ENCODE assay signal across 29 cellular contexts in the genomic region with DNA sequence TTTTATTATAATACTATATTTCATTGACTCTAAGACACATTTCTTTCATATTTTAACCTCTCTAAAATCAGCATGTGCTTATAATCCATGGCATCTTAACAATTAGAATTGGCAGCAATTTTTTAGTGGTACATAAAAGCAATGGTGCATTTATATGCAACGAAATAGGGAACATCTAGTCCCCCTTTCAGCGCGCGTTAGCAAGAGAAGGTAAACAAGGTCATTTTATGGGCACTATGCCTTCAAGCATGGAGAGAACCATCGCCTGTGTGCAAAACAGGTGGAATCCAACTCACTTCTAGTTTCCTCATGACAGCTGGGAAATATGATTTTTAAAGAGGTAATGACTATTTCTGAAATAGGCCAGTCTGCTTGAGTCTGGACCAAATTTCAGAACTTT.
"Had no signal": no experiment of that assay in that cellular context is flagged by ENCODE, and none has a peak within 500 bp of the region (broad histone marks: within the 10 kb centered on the region; RNA-seq: fewer than 3 reads in every experiment).

No MANE protein-coding gene starts in this region.

- H3K36me3 ChIP-seq: ovary had no signal

- FAIRE-seq: islet of Langerhans, kidney, urothelium cell line had no signal

- ATAC-seq: heart left ventricle, lower lobe of right lung, natural killer cell, sciatic nerve, upper lobe of right lung had no signal

- H3K27ac ChIP-seq: lower lobe of right lung, ovary, skin epidermis, suprapubic skin, thoracic aorta, tibial artery, upper lobe of right lung had no signal

- H3K4me3 Mint-ChIP-seq: immature natural killer cell; naive B cell; natural killer cell; nephron progenitor cell; stimulated activated naive CD8-positive, alpha-beta T cell treated with anti-CD3 and anti-CD28 coated beads, Interleukin-15, Interleukin-2, amounts not matched to agents 100 ng/mL and 50 ng/mL, for 24 hours had no signal

- H3K9me3 Mint-ChIP-seq: immature natural killer cell; naive B cell; natural killer cell; nephron progenitor cell; stimulated activated naive CD8-positive, alpha-beta T cell treated with anti-CD3 and anti-CD28 coated beads, Interleukin-15, Interleukin-2, amounts not matched to agents 100 ng/mL and 50 ng/mL, for 24 hours had no signal

- H3K27me3 ChIP-seq: heart left ventricle, ovary, suprapubic skin, tibial artery, upper lobe of right lung had no signal

- H3K27ac Mint-ChIP-seq: natural killer cell; progenitor cell of endocrine pancreas; stimulated activated naive CD8-positive, alpha-beta T cell treated with anti-CD3 and anti-CD28 coated beads, Interleukin-15, Interleukin-2, amounts not matched to agents 100 ng/mL and 50 ng/mL, for 24 hours had no signal

- H3K4me3 ChIP-seq: heart left ventricle, lower lobe of right lung, ovary, skin epidermis, suprapubic skin, thoracic aorta, tibial artery, upper lobe of right lung had no signal

- DNase-seq: glutamatergic neuron; heart left ventricle; hypothalamus; immature natural killer cell; kidney; lower lobe of right lung; mammary epithelial cell; mesenchymal stem cell; naive B cell; natural killer cell; nephron progenitor cell; ovary; retina; stimulated activated CD4-positive, alpha-beta T cell treated with anti-CD3 and anti-CD28 coated beads, Interleukin-12 subunit alpha, Interleukin-12 subunit beta, amount 100 ng/mL, for 4 hours; stimulated activated CD4-positive, alpha-beta T cell treated with anti-CD3 and anti-CD28 coated beads, Interleukin-15, amount 100 ng/mL, for 24 hours; stimulated activated CD4-positive, alpha-beta T cell treated with anti-CD3 and anti-CD28 coated beads, Interleukin-2, amount 100 ng/mL, for 24 hours; stimulated activated CD4-positive, alpha-beta T cell treated with anti-CD3 and anti-CD28 coated beads, Interleukin-4, amount 100 ng/mL, for 1 hour; stimulated activated naive CD4-positive, alpha-beta T cell; tibial artery; trophoblast cell; upper lobe of right lung had no signal

- H3K9me3 ChIP-seq: heart left ventricle, lower lobe of right lung, ovary, suprapubic skin, thoracic aorta, tibial artery, upper lobe of right lung had no signal

- H3K27me3 Mint-ChIP-seq: naive B cell; progenitor cell of endocrine pancreas; stimulated activated naive CD8-positive, alpha-beta T cell treated with anti-CD3 and anti-CD28 coated beads, Interleukin-15, Interleukin-2, amounts not matched to agents 100 ng/mL and 50 ng/mL, for 24 hours had no signal
